26 cellular contexts compared by ENCODE assay signal in genomic region chr6:83637953-83638352, GRCh38.
"Had no signal": no experiment of that assay in that cellular context is flagged by ENCODE, and none has a peak within 500 bp of the region (broad histone marks: within the 10 kb centered on the region; RNA-seq: fewer than 3 reads in every experiment).

No MANE protein-coding gene starts in this region.

- DNase-seq: activated CD4-positive, alpha-beta T cell treated with anti-CD3 and anti-CD28 coated beads for 1 hour; activated CD4-positive, alpha-beta T cell treated with anti-CD3 and anti-CD28 coated beads for 4 hours; activated CD4-positive, alpha-beta T cell treated with anti-CD3 and anti-CD28 coated beads, Interleukin-2, amount 50 U/mL, for 1 hour; activated CD4-positive, alpha-beta T cell treated with anti-CD3 and anti-CD28 coated beads, Interleukin-2, amount 50 U/mL, for 48 hours; activated CD8-positive, alpha-beta memory T cell treated with anti-CD3 and anti-CD28 coated beads for 24 hours; activated CD8-positive, alpha-beta T cell treated with anti-CD3 and anti-CD28 coated beads for 36 hours; activated effector memory CD4-positive, alpha-beta T cell treated with Interleukin-2 at 50 U/mL for 16 hours; activated gamma-delta T cell treated with Interleukin-2 at 50 U/mL for 16 hours; activated naive CD4-positive, alpha-beta T cell treated with anti-CD3 and anti-CD28 coated beads, Interleukin-2, amount 50 U/mL, for 16 hours; activated naive CD4-positive, alpha-beta T cell treated with Interleukin-2 at 50 U/mL for 16 hours; activated T-cell treated with anti-CD3 and anti-CD28 coated beads, Interleukin-2, amount 50 U/mL, for 4 hours; amniotic stem cell; anterior cingulate cortex; brain microvascular endothelial cell; caudate nucleus; cortex of kidney; dermis blood vessel endothelial cell; effector CD4-positive, alpha-beta T cell; effector memory CD8-positive, alpha-beta T cell; esophagus squamous epithelium; foreskin melanocyte; T-helper 2 cell had no signal

- H3K36me3 ChIP-seq: brain microvascular endothelial cell, esophagus squamous epithelium, gastroesophageal sphincter had no signal

- H3K9me3 Mint-ChIP-seq: activated CD8-positive, alpha-beta T cell treated with anti-CD3 and anti-CD28 coated beads for 36 hours; activated T-cell treated with anti-CD3 and anti-CD28 coated beads, Interleukin-2, amount 50 U/mL, for 4 hours; activated T-helper 17 cell treated with anti-CD3 and anti-CD28 coated beads, Interleukin-2, amount 50 U/mL, for 72 hours had no signal

- H3K27ac Mint-ChIP-seq: activated CD8-positive, alpha-beta T cell treated with anti-CD3 and anti-CD28 coated beads for 36 hours; activated naive CD8-positive, alpha-beta T cell; activated T-helper 17 cell treated with anti-CD3 and anti-CD28 coated beads, Interleukin-2, amount 50 U/mL, for 72 hours; effector memory CD8-positive, alpha-beta T cell had no signal

- H3K4me1 ChIP-seq: esophagus squamous epithelium, gastroesophageal sphincter had no signal

- H3K36me3 Mint-ChIP-seq: activated naive CD8-positive, alpha-beta T cell had no signal

- ATAC-seq: activated CD8-positive, alpha-beta T cell treated with anti-CD3 and anti-CD28 coated beads for 36 hours; activated T-cell treated with anti-CD3 and anti-CD28 coated beads, Interleukin-2, amount 50 U/mL, for 4 hours; activated T-helper 17 cell treated with anti-CD3 and anti-CD28 coated beads, Interleukin-2, amount 50 U/mL, for 72 hours; effector memory CD8-positive, alpha-beta T cell; gastroesophageal sphincter had no signal

- H3K27ac ChIP-seq: brain microvascular endothelial cell, epithelial cell of prostate, esophagus squamous epithelium, gastroesophageal sphincter had no signal

- H3K4me1 Mint-ChIP-seq: activated T-helper 17 cell treated with anti-CD3 and anti-CD28 coated beads, Interleukin-2, amount 50 U/mL, for 72 hours had no signal

- H3K9me3 ChIP-seq: esophagus squamous epithelium, gastroesophageal sphincter had no signal

- H3K4me3 Mint-ChIP-seq: activated CD8-positive, alpha-beta T cell treated with anti-CD3 and anti-CD28 coated beads for 36 hours; activated naive CD8-positive, alpha-beta T cell; activated T-cell treated with anti-CD3 and anti-CD28 coated beads, Interleukin-2, amount 50 U/mL, for 4 hours; activated T-helper 17 cell treated with anti-CD3 and anti-CD28 coated beads, Interleukin-2, amount 50 U/mL, for 72 hours; effector memory CD8-positive, alpha-beta T cell had no signal

- H3K27me3 ChIP-seq: brain microvascular endothelial cell, esophagus squamous epithelium, gastroesophageal sphincter had no signal

- H3K27me3 Mint-ChIP-seq: activated CD8-positive, alpha-beta T cell treated with anti-CD3 and anti-CD28 coated beads for 36 hours; activated T-helper 17 cell treated with anti-CD3 and anti-CD28 coated beads, Interleukin-2, amount 50 U/mL, for 72 hours had no signal

- H3K4me3 ChIP-seq: esophagus squamous epithelium, gastroesophageal sphincter had no signal
